ENCODE assay signal across 8 cellular contexts in the genomic region with DNA sequence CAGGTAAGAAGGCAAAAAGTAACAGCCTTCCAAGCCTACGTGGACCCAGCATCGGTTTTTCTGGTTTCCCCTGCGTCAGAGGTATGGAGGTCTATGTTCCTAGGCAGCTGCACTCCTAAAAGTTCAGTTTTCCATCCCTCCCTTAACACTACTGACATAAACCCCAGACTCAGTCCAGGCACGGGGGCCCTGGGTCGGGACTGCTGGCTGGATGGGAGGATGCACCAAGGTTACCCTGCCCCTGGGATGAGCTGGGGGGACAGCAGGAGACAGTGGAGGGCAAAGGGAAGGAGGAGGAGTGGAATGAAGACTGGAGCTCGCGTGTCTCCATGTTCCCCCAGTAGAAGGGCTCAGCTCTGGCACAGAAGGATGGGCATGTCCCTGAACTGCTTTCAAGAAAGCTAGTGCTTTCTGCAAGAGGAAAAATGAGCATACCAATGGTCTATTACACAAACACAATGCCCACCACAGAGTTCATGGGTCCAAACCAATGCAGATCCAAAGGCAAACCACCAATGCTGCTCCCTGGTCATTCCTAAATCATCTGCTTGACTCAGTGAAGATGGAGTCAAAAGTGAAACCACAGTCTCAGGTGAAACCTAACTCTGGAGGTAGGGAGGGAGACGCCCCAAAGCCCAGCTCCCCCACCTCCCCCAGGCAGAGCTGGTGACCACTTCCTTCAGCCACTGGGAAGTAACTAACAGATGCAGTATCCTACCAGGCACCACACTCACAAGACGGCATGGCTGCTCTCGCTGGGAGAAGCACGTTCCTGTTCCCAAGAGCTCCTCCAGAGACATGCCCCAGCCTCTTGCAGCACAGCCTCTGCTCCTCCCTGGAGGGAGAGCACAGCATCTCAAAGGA. TPM values are rescaled to one million over a fixed set of nuclear protein-coding genes. Genes with fewer than 3 reads are reported as not detected.
A peak's percentile ranks its signal among the peaks of the same experiment; 100 is the strongest.
DNase-seq lines count a peak whose midpoint lies in the region; ATAC-seq and TF ChIP-seq lines count a peak whose summit lies in the region.
"Had no signal": no experiment of that assay in that cellular context is flagged by ENCODE, and none has a peak within 500 bp of the region (broad histone marks: within the 10 kb centered on the region; RNA-seq: fewer than 3 reads in every experiment).

No MANE protein-coding gene starts in this region.

- no peak for TF ChIP-seq CTCF in HCT116 (IDR thresholded peaks at IDR 0.05 in 2 of 3, conservative IDR thresholded peaks at IDR 0.05 in 1 of 3; ENCODE audit: borderline replicate concordance in 1 of 3, insufficient read depth in 1 of 3, low read depth in 2 of 3, low read length in 2 of 3)
- TF ChIP-seq CTCF in activated B cell treated with CpG ODN at 0.5 μM for 24 hours (IDR thresholded peaks at IDR 0.05): no peak
- TF ChIP-seq CTCF in fibroblast of mammary gland (conservative IDR thresholded peaks at IDR 0.05; ENCODE audit: control insufficient read depth, insufficient read depth, low read depth, low read length): no peak
- no peak for TF ChIP-seq CTCF in spleen (IDR thresholded peaks at IDR 0.05 in 8 of 11, conservative IDR thresholded peaks at IDR 0.05 in 3 of 11)

- H3K36me3 ChIP-seq in HCT116 (ENCODE audit: control insufficient read depth in 1 of 2, insufficient read depth in 2 of 2, low read length in 2 of 2) (peaks cover 0 to 3% of the 10 kb centered on the region in 2 experiments; a peak in 2 of 4 replicates), spleen (peaks cover 0 to 100% (median 92%) of the 10 kb centered on the region in 6 donors)
- H3K36me3 ChIP-seq: neural progenitor cell had no signal

- POLR2A ChIA-PET in HCT116 (lab: Charles Lee): no interaction called here
- POLR2A ChIA-PET in activated B cell treated with CpG ODN at 0.5 μM for 24 hours (lab: Charles Lee): interaction anchor here (0.8 to 8.7 kb wide), 3 partner anchors 9 to 17 kb away, joined by 3 to 73 read pairs (median 6); no protein-coding TSS in a partner anchor

- DNase-seq in HCT116 (ENCODE audit: low read depth, low spot score): no peak
- DNase-seq in activated B cell treated with CpG ODN at 0.5 μM for 24 hours: no peak
- DNase-seq in fibroblast of mammary gland (ENCODE audit: low read depth): peak; percentile 43
- no peak for DNase-seq in spleen
- DNase-seq in NCI-H2081 (lab: John Stamatoyannopoulos, UW): no peak
- no peak for DNase-seq in LoVo (ENCODE audit: low spot score)

- TF ChIP-seq RAD21 in HCT116 (IDR thresholded peaks at IDR 0.05; ENCODE audit: low read depth): no peak

- H4K20me1 ChIP-seq in HCT116 (ENCODE audit: insufficient read depth): no peaks in the 10 kb centered on the region

- ATAC-seq in HCT116: no peak
- peak; percentile 11 for ATAC-seq in activated B cell treated with CpG ODN at 0.5 μM for 24 hours (ENCODE audit: low read depth)
- ATAC-seq in HG03045 (IDR thresholded peaks at IDR 0.05; ENCODE audit: unreplicated experiment): no peak

- CTCF ChIA-PET in HCT116 (lab: Charles Lee) (no interaction called here), activated B cell treated with CpG ODN at 0.5 μM for 24 hours (lab: Charles Lee) (interaction anchor here (1.4 to 2.8 kb wide), 3 partner anchors 10 to 62 kb away, joined by 4 to 14 read pairs (median 9); no protein-coding TSS in a partner anchor)

- H3K4me2 ChIP-seq in HCT116 (ENCODE audit: low read length): 0 out of 2 replicates have a peak overlapping the region, but pooled peaks have one; percentile 21
- H3K4me2 ChIP-seq: neural progenitor cell had no signal

- H3K9me3 ChIP-seq in HCT116 (ENCODE audit: control insufficient read depth in 1 of 2, insufficient read depth in 1 of 2, low read depth in 1 of 2, low read length in 2 of 2): no peaks in the 10 kb centered on the region
- no peaks in the 10 kb centered on the region for H3K9me3 ChIP-seq in spleen

- H3K4me1 ChIP-seq in HCT116 (ENCODE audit: control insufficient read depth in 1 of 2, insufficient read depth in 2 of 2, low read length in 2 of 2) (peaks cover 3 to 22% of the 10 kb centered on the region in 2 experiments; a peak in 3 of 4 replicates), spleen (peaks cover 37 to 91% (median 72%) of the 10 kb centered on the region in 6 donors)
- H3K4me1 ChIP-seq: neural progenitor cell had no signal

- H3K9me3 Mint-ChIP-seq in activated B cell treated with CpG ODN at 0.5 μM for 24 hours: no peaks in the 10 kb centered on the region
- H3K9me3 Mint-ChIP-seq: neural progenitor cell had no signal

- H3K27me3 ChIP-seq in HCT116 (ENCODE audit: insufficient read depth, low read length) (no peaks in the 10 kb centered on the region), spleen (replicated peaks in 1 of 7) (no peaks in the 10 kb centered on the region)
- H3K27me3 ChIP-seq: neural progenitor cell had no signal

- intact Hi-C loops in HCT116 (cut with micrococcal nuclease): no loop called here
- intact Hi-C loops in activated B cell treated with CpG ODN at 0.5 μM for 24 hours (cut with micrococcal nuclease): loop anchor here (2.0 kb wide), 1 partner anchor 18 kb away; no protein-coding TSS in a partner anchor
- intact Hi-C loops in spleen (cut with DNase I; ENCODE audit: low total_unique reads): no loop called here

- no peak overlapping the region for H2AFZ ChIP-seq in HCT116 (ENCODE audit: low read depth, low read length, poor library complexity, severe bottlenecking)
- H2AFZ ChIP-seq: neural progenitor cell had no signal

- 70 to 85% (median 78%) methylated on average over 11 of the region's 11 CpGs for WGBS in spleen, 5 donors

- BruUV-seq in HCT116 (replicated peaks; lab: Mats Ljungman, UMichigan): no TSS peak

- no peak overlapping the region for H3K9ac ChIP-seq in HCT116 (ENCODE audit: low read length)
- H3K9ac ChIP-seq: neural progenitor cell had no signal

- no peak overlapping the region for H3K4me3 Mint-ChIP-seq in activated B cell treated with CpG ODN at 0.5 μM for 24 hours
- H3K4me3 Mint-ChIP-seq: neural progenitor cell had no signal

- TF ChIP-seq POLR2A in HCT116 (IDR thresholded peaks at IDR 0.05; ENCODE audit: borderline replicate concordance, extremely low read depth, insufficient read depth, insufficient read length): no peak
- TF ChIP-seq POLR2A in spleen (IDR thresholded peaks at IDR 0.05): no peak

- no peaks in the 10 kb centered on the region for H3K9me2 ChIP-seq in HCT116 (ENCODE audit: insufficient read depth)

- H3K79me2 ChIP-seq in HCT116 (ENCODE audit: insufficient read depth, low read length): no peaks in the 10 kb centered on the region

- H3K4me3 ChIP-seq in HCT116 (replicated peaks in 1 of 2; ENCODE audit: low read depth in 1 of 2, low read length in 2 of 2) (no peak overlapping the region), fibroblast of mammary gland (ENCODE audit: control insufficient read depth, low read depth, low read length) (no peak overlapping the region), spleen (peak overlapping the region in 1 of 8 donors; percentile 3)
- H3K4me3 ChIP-seq: neural progenitor cell had no signal

- H3K36me3 Mint-ChIP-seq in activated B cell treated with CpG ODN at 0.5 μM for 24 hours (ENCODE audit: low read depth): peaks cover 95% of the 10 kb centered on the region

- no peak overlapping the region for H3K27ac ChIP-seq in HCT116 (ENCODE audit: low read depth, low read length)
- peak overlapping the region; percentile 24 to 82 (median 68) for H3K27ac ChIP-seq in spleen
- H3K27ac ChIP-seq: neural progenitor cell had no signal

- H3K27ac Mint-ChIP-seq in activated B cell treated with CpG ODN at 0.5 μM for 24 hours: peak overlapping the region; percentile 84
- H3K27ac Mint-ChIP-seq: neural progenitor cell had no signal

- no peaks in the 10 kb centered on the region for H3K27me3 Mint-ChIP-seq in activated B cell treated with CpG ODN at 0.5 μM for 24 hours

- RAD21 ChIA-PET in HCT116 (lab: Charles Lee; ENCODE audit: low non-redundant PET in 1 of 2, low total read pairs in 2 of 2, uncharacterized antibody in 2 of 2, unreplicated experiment in 2 of 2): no interaction called here

- H3K4me1 Mint-ChIP-seq in activated B cell treated with CpG ODN at 0.5 μM for 24 hours: peaks cover 53% of the 10 kb centered on the region
- H3K4me1 Mint-ChIP-seq: neural progenitor cell had no signal

TF ChIP-seq in HCT116, 20 proteins besides CTCF, POLR2A, EP300 and RAD21:
- TF ChIP-seq, protein P1, sequence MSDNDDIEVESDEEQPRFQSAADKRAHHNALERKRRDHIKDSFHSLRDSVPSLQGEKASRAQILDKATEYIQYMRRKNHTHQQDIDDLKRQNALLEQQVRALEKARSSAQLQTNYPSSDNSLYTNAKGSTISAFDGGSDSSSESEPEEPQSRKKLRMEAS (IDR thresholded peaks at IDR 0.05): no peak
- no peak for TF ChIP-seq EGR1 (IDR thresholded peaks at IDR 0.05; ENCODE audit: low read depth)
- no peak for TF ChIP-seq SP1 (IDR thresholded peaks at IDR 0.05; ENCODE audit: low read depth)
- no peak for TF ChIP-seq ZNF274 (IDR thresholded peaks at IDR 0.05; ENCODE audit: low read depth, low read length)
- TF ChIP-seq ELF1 (IDR thresholded peaks at IDR 0.05; ENCODE audit: borderline replicate concordance, low read depth): no peak
- TF ChIP-seq SIN3A (IDR thresholded peaks at IDR 0.05; ENCODE audit: low read depth): no peak
- TF ChIP-seq ZFX (IDR thresholded peaks at IDR 0.05): no peak
- TF ChIP-seq SRF (IDR thresholded peaks at IDR 0.05; ENCODE audit: low read depth): no peak
- no peak for TF ChIP-seq EZH2phosphoT487 (IDR thresholded peaks at IDR 0.05; ENCODE audit: borderline replicate concordance)
- no peak for TF ChIP-seq YY1 (IDR thresholded peaks at IDR 0.05; ENCODE audit: extremely low read depth, insufficient replicate concordance, low read depth, low read length)
TF ChIP-seq in HCT116: peak in this region for 0.

RNA-seq across cellular contexts. Expression of a gene that starts 54.9 kb away (rescaled TPM):
- total RNA-seq in HCT116 (2021; ENCODE audit: unreplicated experiment) (100 TPM), activated B cell treated with CpG ODN at 0.5 μM for 24 hours (109 and 110 TPM in 2 replicates), spleen (100 to 1,000 TPM; 159 to 218 (median 199) TPM)
- polyA plus RNA-seq in HCT116 (2012): 50.5 and 62.2 TPM in 2 replicates
- 10 to 100 TPM; 63.4 to 73.4 (median 64.8) TPM for polyA plus RNA-seq in spleen
